Comparison of ENCODE assay signal across 1 cellular context in the genomic region with DNA sequence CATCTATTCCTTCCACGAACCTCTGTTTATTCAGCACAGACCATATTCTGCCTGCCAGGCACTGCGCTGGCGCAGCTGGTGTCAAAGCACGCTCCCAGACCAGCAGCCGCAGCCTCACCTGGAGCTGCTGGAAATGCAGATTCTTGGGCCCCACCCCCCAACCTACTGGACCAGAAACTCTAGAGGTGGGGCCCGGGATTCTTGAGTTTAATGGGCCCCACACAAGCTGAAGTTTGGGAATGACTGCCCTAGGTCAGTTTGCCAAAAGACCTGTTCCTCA.
TF ChIP-seq lines count a peak whose summit lies in the region.

No MANE protein-coding gene starts in this region.

TF ChIP-seq in HepG2, 621 proteins besides CTCF, POLR2A, EP300 and RAD21:
- TF ChIP-seq, protein P1, sequence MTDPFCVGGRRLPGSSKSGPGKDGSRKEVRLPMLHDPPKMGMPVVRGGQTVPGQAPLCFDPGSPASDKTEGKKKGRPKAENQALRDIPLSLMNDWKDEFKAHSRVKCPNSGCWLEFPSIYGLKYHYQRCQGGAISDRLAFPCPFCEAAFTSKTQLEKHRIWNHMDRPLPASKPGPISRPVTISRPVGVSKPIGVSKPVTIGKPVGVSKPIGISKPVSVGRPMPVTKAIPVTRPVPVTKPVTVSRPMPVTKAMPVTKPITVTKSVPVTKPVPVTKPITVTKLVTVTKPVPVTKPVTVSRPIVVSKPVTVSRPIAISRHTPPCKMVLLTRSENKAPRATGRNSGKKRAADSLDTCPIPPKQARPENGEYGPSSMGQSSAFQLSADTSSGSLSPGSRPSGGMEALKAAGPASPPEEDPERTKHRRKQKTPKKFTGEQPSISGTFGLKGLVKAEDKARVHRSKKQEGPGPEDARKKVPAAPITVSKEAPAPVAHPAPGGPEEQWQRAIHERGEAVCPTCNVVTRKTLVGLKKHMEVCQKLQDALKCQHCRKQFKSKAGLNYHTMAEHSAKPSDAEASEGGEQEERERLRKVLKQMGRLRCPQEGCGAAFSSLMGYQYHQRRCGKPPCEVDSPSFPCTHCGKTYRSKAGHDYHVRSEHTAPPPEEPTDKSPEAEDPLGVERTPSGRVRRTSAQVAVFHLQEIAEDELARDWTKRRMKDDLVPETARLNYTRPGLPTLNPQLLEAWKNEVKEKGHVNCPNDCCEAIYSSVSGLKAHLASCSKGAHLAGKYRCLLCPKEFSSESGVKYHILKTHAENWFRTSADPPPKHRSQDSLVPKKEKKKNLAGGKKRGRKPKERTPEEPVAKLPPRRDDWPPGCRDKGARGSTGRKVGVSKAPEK (CRISPR knock-in tag; IDR thresholded peaks at IDR 0.05; ENCODE audit: borderline replicate concordance), result no peak
- TF ChIP-seq ZNF749 (CRISPR knock-in tag; IDR thresholded peaks at IDR 0.05; ENCODE audit: borderline replicate concordance) (no peak), AGO2 (optimal IDR thresholded peaks at IDR 0.05; ENCODE audit: low read depth, low read length) (peak; percentile 4)
- TF ChIP-seq, protein P2, sequence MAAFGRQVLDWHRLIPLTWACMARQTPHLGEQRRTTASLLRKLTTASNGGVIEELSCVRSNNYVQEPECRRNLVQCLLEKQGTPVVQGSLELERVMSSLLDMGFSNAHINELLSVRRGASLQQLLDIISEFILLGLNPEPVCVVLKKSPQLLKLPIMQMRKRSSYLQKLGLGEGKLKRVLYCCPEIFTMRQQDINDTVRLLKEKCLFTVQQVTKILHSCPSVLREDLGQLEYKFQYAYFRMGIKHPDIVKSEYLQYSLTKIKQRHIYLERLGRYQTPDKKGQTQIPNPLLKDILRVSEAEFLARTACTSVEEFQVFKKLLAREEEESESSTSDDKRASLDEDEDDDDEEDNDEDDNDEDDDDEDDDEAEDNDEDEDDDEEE (CRISPR knock-in tag; IDR thresholded peaks at IDR 0.05), result no peak
